Comparison of ENCODE assay signal across 27 cellular contexts in genomic region chr22:46521994-46522393, GRCh38.
"Had no signal": no experiment of that assay in that cellular context is flagged by ENCODE, and none has a peak within 500 bp of the region (broad histone marks: within the 10 kb centered on the region; RNA-seq: fewer than 3 reads in every experiment).

No MANE protein-coding gene starts in this region.

- FAIRE-seq: urothelium cell line had no signal

- DNase-seq: natural killer cell; occipital lobe; ovary; psoas muscle; spleen; stimulated activated CD4-positive, alpha-beta T cell treated with anti-CD3 and anti-CD28 coated beads, Interleukin-12 subunit alpha, Interleukin-12 subunit beta, amount 100 ng/mL, for 4 hours; stimulated activated CD4-positive, alpha-beta T cell treated with anti-CD3 and anti-CD28 coated beads, Interleukin-1b, Interleukin-23, amount 100 ng/mL, for 48 hours; stimulated activated CD4-positive, alpha-beta T cell treated with anti-CD3 and anti-CD28 coated beads, Interleukin-4, amount 100 ng/mL, for 1 hour; stimulated activated CD4-positive, alpha-beta T cell treated with anti-CD3 and anti-CD28 coated beads, Interleukin-4, amount 100 ng/mL, for 4 hours; stimulated activated CD8-positive, alpha-beta memory T cell treated with anti-CD3 and anti-CD28 coated beads, Interleukin-4, amount 100 ng/mL, for 48 hours; stimulated activated naive CD4-positive, alpha-beta T cell; stimulated activated naive CD8-positive, alpha-beta T cell treated with anti-CD3 and anti-CD28 coated beads, Interleukin-15, amount 100 ng/mL, for 72 hours; stimulated activated naive CD8-positive, alpha-beta T cell treated with anti-CD3 and anti-CD28 coated beads, Interleukin-15, Interleukin-2, amounts not matched to agents 100 U/mL and 50 U/mL, for 24 hours; substantia nigra; testis; tibial artery; transverse colon had no signal

- H3K4me3 ChIP-seq: neural progenitor cell, ovary, psoas muscle, skin epidermis, smooth muscle cell, spleen, suprapubic skin, testis, tibial artery, transverse colon, vagina had no signal

- H3K9ac ChIP-seq: neural progenitor cell, parathyroid adenoma had no signal

- H3K9me3 ChIP-seq: ovary, psoas muscle, spleen, suprapubic skin, testis, tibial artery, transverse colon, vagina had no signal

- H3K4me2 ChIP-seq: neural progenitor cell, smooth muscle cell had no signal

- H3K4me1 ChIP-seq: parathyroid adenoma, psoas muscle had no signal

- ATAC-seq: natural killer cell; psoas muscle; right cardiac atrium; sciatic nerve; stimulated activated memory B cell treated with anti-CD40 and anti-IgM and Interleukin-4, amounts not matched to agents 10 μg/mL and 1 μg/mL and 100 μg/mL, for 72 hours; stimulated activated naive CD8-positive, alpha-beta T cell treated with anti-CD3 and anti-CD28 coated beads, Interleukin-15, amount 100 ng/mL, for 72 hours; stimulated activated naive CD8-positive, alpha-beta T cell treated with anti-CD3 and anti-CD28 coated beads, Interleukin-15, Interleukin-2, amounts not matched to agents 100 U/mL and 50 U/mL, for 24 hours had no signal

- H2AFZ ChIP-seq: neural progenitor cell, parathyroid adenoma had no signal

- H3K36me3 ChIP-seq: neural progenitor cell, ovary, spleen, suprapubic skin, tibial artery, transverse colon, vagina had no signal

- H3K27ac ChIP-seq: neural progenitor cell, ovary, parathyroid adenoma, psoas muscle, skin epidermis, spleen, suprapubic skin, testis, tibial artery, transverse colon, vagina had no signal

- H3K27me3 ChIP-seq: neural progenitor cell, ovary, suprapubic skin, testis, vagina had no signal

- H3K79me2 ChIP-seq: parathyroid adenoma had no signal
